17 cellular contexts compared by ENCODE assay signal in the genomic region with DNA sequence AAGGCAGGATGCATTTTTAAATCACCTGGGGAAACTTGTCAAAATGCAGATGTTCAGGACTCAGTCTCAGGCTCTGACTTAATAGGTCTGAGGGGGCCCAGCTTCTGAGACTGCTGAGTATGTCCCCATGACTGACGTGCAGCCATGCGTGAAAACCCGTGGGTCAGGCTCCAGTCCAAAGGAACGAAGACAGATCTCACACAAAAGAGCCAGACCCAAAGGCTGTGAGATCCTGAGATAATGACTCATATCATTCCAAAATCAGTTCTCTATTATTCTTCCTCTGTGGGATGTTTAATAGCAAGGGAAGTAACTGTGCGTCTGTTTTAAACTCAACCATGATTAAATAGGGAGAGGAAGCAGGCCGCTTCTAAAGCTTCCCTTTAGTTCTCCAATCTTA.
DNase-seq lines count a peak whose midpoint lies in the region; FAIRE-seq and TF ChIP-seq lines count a peak whose summit lies in the region.
"Had no signal": no experiment of that assay in that cellular context is flagged by ENCODE, and none has a peak within 500 bp of the region (broad histone marks: within the 10 kb centered on the region; RNA-seq: fewer than 3 reads in every experiment).

No MANE protein-coding gene starts in this region.

- no peak overlapping the region for H3K27ac Mint-ChIP-seq in HFFc6
- H3K27ac Mint-ChIP-seq: GM23338 had no signal

- H3K27me3 ChIP-seq in bronchial epithelial cell (ENCODE audit: control insufficient read depth, insufficient read depth, low read length), result no peaks in the 10 kb centered on the region
- H3K27me3 ChIP-seq: right atrium auricular region had no signal

- TF ChIP-seq EP300 in Ishikawa (IDR thresholded peaks at IDR 0.05; ENCODE audit: borderline replicate concordance), result no peak

- no peak for FAIRE-seq in bronchial epithelial cell (lab: Jason Lieb, UNC)

- peaks cover 11% of the 10 kb centered on the region; the same call in 1 of the 2 replicates for H3K4me1 Mint-ChIP-seq in HFFc6 (ENCODE audit: low read depth)

- TF ChIP-seq RAD21 in Ishikawa (IDR thresholded peaks at IDR 0.05; ENCODE audit: low read depth), result no peak

- DNase-seq in A172 (ENCODE audit: low spot score) (peak; percentile 11), bronchial epithelial cell (ENCODE audit: low read depth) (peak; percentile 31), mesenteric fat pad (ENCODE audit: low spot score) (peak; percentile 9), NCI-H524 treated with DMSO at 0.1 percent for 48 hours (lab: John Stamatoyannopoulos, UW) (no peak), HFFc6 (no peak), T-helper 2 cell (no peak)
- no peak for DNase-seq in activated naive CD4-positive, alpha-beta T cell treated with anti-CD3 and anti-CD28 coated beads, Interleukin-2, amount 50 U/mL, for 16 hours
- DNase-seq: 8988T, activated gamma-delta T cell treated with Interleukin-2 at 50 U/mL for 16 hours, COR-L47, IMR-90, left colon, NCI-H1092 treated with DMSO at 0.1 percent for 48 hours, tibial artery had no signal

- H3K4me3 Mint-ChIP-seq in HFFc6, result no peak overlapping the region
- H3K4me3 Mint-ChIP-seq: GM23338 had no signal

- H3K36me3 ChIP-seq in bronchial epithelial cell (ENCODE audit: control insufficient read depth, insufficient read depth, low read length), result no peaks in the 10 kb centered on the region
- H3K36me3 ChIP-seq: right atrium auricular region, tibial artery had no signal

- peaks cover 31% of the 10 kb centered on the region for H3K27me3 Mint-ChIP-seq in HFFc6 (ENCODE audit: insufficient read depth)

- H3K9me3 Mint-ChIP-seq in HFFc6, result no peaks in the 10 kb centered on the region

- no peaks in the 10 kb centered on the region for H3K36me3 Mint-ChIP-seq in HFFc6 (ENCODE audit: low read depth)

- no peak overlapping the region for H3K4me3 ChIP-seq in bronchial epithelial cell (ENCODE audit: low read depth, low read length)
- H3K4me3 ChIP-seq: GM23338, right atrium auricular region, tibial artery had no signal

- TF ChIP-seq CTCF in bronchial epithelial cell (IDR thresholded peaks at IDR 0.05; ENCODE audit: insufficient read depth, low read length, severe bottlenecking), result no peak
- no peak for TF ChIP-seq CTCF in HFFc6 (IDR thresholded peaks at IDR 0.05)

TF ChIP-seq in Ishikawa, 13 proteins besides CTCF, POLR2A, EP300 and RAD21:
- TF ChIP-seq TCF12 (IDR thresholded peaks at IDR 0.05; ENCODE audit: low read depth), result no peak
- TF ChIP-seq CREB1 (IDR thresholded peaks at IDR 0.05; ENCODE audit: low read depth), result no peak
- TF ChIP-seq ZBTB7A (IDR thresholded peaks at IDR 0.05; ENCODE audit: low read depth), result 0 out of 2 replicates have a peak, but pooled peaks have one; percentile 32
- TF ChIP-seq TEAD4 (IDR thresholded peaks at IDR 0.05), result peak; percentile 20; the same call in 1 of the 2 replicates
TF ChIP-seq in Ishikawa: peak in this region for 2.

Comparison
In these comparisons a context has a peak if more than half of its experiments do, and no peak if none do; other contexts are left out.
1. DNase-seq: peak in A172 (single experiment), bronchial epithelial cell (single experiment) and mesenteric fat pad (single experiment); none in NCI-H524 treated with DMSO at 0.1 percent for 48 hours (single experiment), activated naive CD4-positive, alpha-beta T cell treated with anti-CD3 and anti-CD28 coated beads, Interleukin-2, amount 50 U/mL, for 16 hours (single experiment), HFFc6 (single experiment) and T-helper 2 cell (0 of 5).